28 cellular contexts compared by ENCODE assay signal in genomic region chr7:155464183-155464582, GRCh38. TPM values are rescaled to one million over a fixed set of nuclear protein-coding genes. Genes with fewer than 3 reads are reported as not detected.
DNase-seq lines count a peak whose midpoint lies in the region; ATAC-seq, FAIRE-seq and TF ChIP-seq lines count a peak whose summit lies in the region.
"Had no signal": no experiment of that assay in that cellular context is flagged by ENCODE, and none has a peak within 500 bp of the region (broad histone marks: within the 10 kb centered on the region; RNA-seq: fewer than 3 reads in every experiment).

No MANE protein-coding gene starts in this region.

- H4K5ac ChIP-seq in H1 (ENCODE audit: insufficient read length, low read depth, low read length): no peak overlapping the region

- 24% methylated on average over 6 of the region's 6 CpGs; no CpG with 5 or more reads in 1 of the 2 experiments for WGBS in H1 (ENCODE audit: extremely low coverage in 1 of 2, insufficient coverage in 1 of 2, insufficient read length in 1 of 2, insufficient replicate concordance in 2 of 2, low coverage in 1 of 2, low lambda C conversion rate in 2 of 2, missing lambda C conversion rate in 1 of 2), 2 experiments
- no CpG with 5 or more reads among the region's 6 CpGs for WGBS in neuronal stem cell (ENCODE audit: extremely low coverage in 2 of 2, insufficient read length in 2 of 2, insufficient replicate concordance in 1 of 2), 2 donors
- WGBS in endodermal cell (ENCODE audit: insufficient coverage in 1 of 2, insufficient read length in 1 of 2), 2 experiments: 22% methylated on average over 6 of the region's 6 CpGs; no CpG with 5 or more reads in 1 of the 2 experiments
- 42 to 50% methylated on average over 6 of the region's 6 CpGs for WGBS in body of pancreas, 2 donors

- H2BK120ac ChIP-seq in H1 (replicated peaks; ENCODE audit: low read depth, low read length) (no peak overlapping the region), neuronal stem cell (ENCODE audit: low read depth, low read length) (no peak overlapping the region)

- H4K91ac ChIP-seq in H1 (replicated peaks; ENCODE audit: insufficient read length, low read length): no peak overlapping the region
- no peak overlapping the region for H4K91ac ChIP-seq in neuronal stem cell (ENCODE audit: low read depth, low read length, poor library complexity)

- no peak overlapping the region for H3K56ac ChIP-seq in H1 (replicated peaks; ENCODE audit: insufficient read length, low read depth, low read length)

- peaks cover 4% of the 10 kb centered on the region; the same call in 1 of the 2 replicates for H3K23me2 ChIP-seq in H1 (ENCODE audit: low read depth, low read length)

- no peak overlapping the region for H3K27ac Mint-ChIP-seq in endodermal cell
- H3K27ac Mint-ChIP-seq: CD4-positive, alpha-beta T cell; GM23338; T-helper 17 cell had no signal

- no peak for TF ChIP-seq EP300 in H1 (IDR thresholded peaks at IDR 0.05; ENCODE audit: borderline replicate concordance in 1 of 2, low read depth in 2 of 2, low read length in 2 of 2)

- CTCF ChIA-PET in HCT116 (lab: Charles Lee): no interaction called here
- CTCF ChIA-PET in H1 (lab: Charles Lee; ENCODE audit: partially characterized antibody): no interaction called here

- TF ChIP-seq POLR2A in HCT116 (IDR thresholded peaks at IDR 0.05; ENCODE audit: borderline replicate concordance, extremely low read depth, insufficient read depth, insufficient read length): no peak
- no peak for TF ChIP-seq POLR2A in H1 (IDR thresholded peaks at IDR 0.05; ENCODE audit: control extremely low read depth in 1 of 2, low read depth in 2 of 2, low read length in 2 of 2)
- TF ChIP-seq POLR2A in body of pancreas (IDR thresholded peaks at IDR 0.05): no peak
- no peak for TF ChIP-seq POLR2A in Peyer's patch (IDR thresholded peaks at IDR 0.05)

- H2AFZ ChIP-seq in HCT116 (ENCODE audit: low read depth, low read length, poor library complexity, severe bottlenecking): no peak overlapping the region
- H2AFZ ChIP-seq in H1 (ENCODE audit: low read length): no peak overlapping the region
- no peak overlapping the region for H2AFZ ChIP-seq in neuronal stem cell (ENCODE audit: low read length)
- H2AFZ ChIP-seq: GM23338, PC-9 had no signal

- no peak for FAIRE-seq in H1 (lab: Jason Lieb, UNC)
- FAIRE-seq: D721Med, GM12891 had no signal

- H4K8ac ChIP-seq in H1 (ENCODE audit: extremely low read depth, insufficient read depth, low read length) (no peak overlapping the region), neuronal stem cell (ENCODE audit: low read depth, low read length) (no peak overlapping the region)

- no peaks in the 10 kb centered on the region for H3K36me3 ChIP-seq in HCT116 (ENCODE audit: control insufficient read depth in 1 of 2, insufficient read depth in 2 of 2, low read length in 2 of 2)
- H3K36me3 ChIP-seq in H1 (ENCODE audit: control insufficient read depth in 2 of 4, insufficient read depth in 4 of 4, low read length in 3 of 4): peaks cover 0 to 2% (median 0%) of the 10 kb centered on the region in 4 experiments; a peak in 1 of 8 replicates
- peaks cover 0 to 70% of the 10 kb centered on the region in 2 donors for H3K36me3 ChIP-seq in neuronal stem cell (replicated peaks in 1 of 2; ENCODE audit: control insufficient read depth in 2 of 2, insufficient read depth in 2 of 2, low read length in 2 of 2)
- no peaks in the 10 kb centered on the region for H3K36me3 ChIP-seq in endodermal cell (ENCODE audit: control insufficient read depth, insufficient read depth, low read length)
- H3K36me3 ChIP-seq in body of pancreas (replicated peaks in 1 of 2; ENCODE audit: insufficient read depth in 1 of 2, low read depth in 2 of 2): no peaks in the 10 kb centered on the region
- H3K36me3 ChIP-seq in Peyer's patch: no peaks in the 10 kb centered on the region
- H3K36me3 ChIP-seq: BLaER1 treated with 17β-estradiol and CSF1 and Interleukin-3, amounts not matched to agents 10 nM and 100 nM; MG63 had no signal

- H2BK12ac ChIP-seq in H1 (ENCODE audit: low read depth, low read length) (no peak overlapping the region), neuronal stem cell (ENCODE audit: low read length) (no peak overlapping the region)

- no peaks in the 10 kb centered on the region for H3K9me3 Mint-ChIP-seq in endodermal cell
- H3K9me3 Mint-ChIP-seq: CD4-positive, alpha-beta T cell had no signal

- no peak for DNase-seq in HCT116 (ENCODE audit: low read depth, low spot score)
- DNase-seq in SK-MEL-5 (ENCODE audit: low read depth, low spot score): peak; percentile 32
- DNase-seq in H1 (ENCODE audit: low read depth in 1 of 2, low spot score in 2 of 2): no peak
- DNase-seq in neuronal stem cell (ENCODE audit: low spot score): no peak
- DNase-seq in endodermal cell: no peak
- no peak for DNase-seq in EL
- DNase-seq in body of pancreas: no peak
- no peak for DNase-seq in Peyer's patch
- DNase-seq: AML-193; CD4-positive, alpha-beta T cell; GF-D8; KG1; MG63; NCI-H1417; NCI-H1694; NCI-H2029 treated with DMSO at 0.1 percent for 48 hours; NCI-H446 treated with DMSO at 0.1 percent for 48 hours; NCI-H526 treated with DMSO at 0.1 percent for 48 hours; PC-9; SHP77; T-helper 17 cell had no signal

- H3K23ac ChIP-seq in H1 (ENCODE audit: insufficient read length) (no peak overlapping the region), neuronal stem cell (ENCODE audit: low read depth, low read length, poor library complexity) (peak overlapping the region; percentile 80)

- H4K20me1 ChIP-seq in HCT116 (ENCODE audit: insufficient read depth) (no peaks in the 10 kb centered on the region), H1 (replicated peaks in 1 of 2; ENCODE audit: control insufficient read depth in 1 of 2, insufficient read depth in 2 of 2, low read length in 2 of 2) (peaks cover 27 to 44% of the 10 kb centered on the region in 2 experiments)

- intact Hi-C loops in HCT116 (cut with micrococcal nuclease): no loop called here
- intact Hi-C loops in body of pancreas (cut with DNase I): no loop called here

- RAD21 ChIA-PET in HCT116 (lab: Charles Lee; ENCODE audit: low non-redundant PET in 1 of 2, low total read pairs in 2 of 2, uncharacterized antibody in 2 of 2, unreplicated experiment in 2 of 2): no interaction called here

- H3K9me3 ChIP-seq in HCT116 (ENCODE audit: control insufficient read depth in 1 of 2, insufficient read depth in 1 of 2, low read depth in 1 of 2, low read length in 2 of 2) (no peaks in the 10 kb centered on the region), H1 (ENCODE audit: insufficient read depth in 2 of 2, low read depth in 1 of 2, low read length in 1 of 2) (no peaks in the 10 kb centered on the region), neuronal stem cell (replicated peaks in 1 of 2; ENCODE audit: control insufficient read depth in 2 of 2, insufficient read depth in 1 of 2, low read depth in 1 of 2, low read length in 2 of 2) (peaks cover 0 to 8% of the 10 kb centered on the region in 2 donors), endodermal cell (ENCODE audit: control insufficient read depth, low read length) (no peaks in the 10 kb centered on the region), body of pancreas (no peaks in the 10 kb centered on the region), Peyer's patch (no peaks in the 10 kb centered on the region)
- H3K9me3 ChIP-seq: HAP-1, MG63 had no signal

- H3K4ac ChIP-seq in H1 (replicated peaks; ENCODE audit: insufficient read length, low read depth, low read length) (no peak overlapping the region), neuronal stem cell (ENCODE audit: low read length) (no peak overlapping the region)

- in situ Hi-C loops in SK-MEL-5 (cut with HindIII; ENCODE audit: low pct_unique_long_range_greater_than_20kb, low sequenced_read_pairs): no loop called here

- ATAC-seq in HCT116 (peak; percentile 78), body of pancreas (no peak)
- ATAC-seq: GM23338, T-helper 17 cell had no signal

- peaks cover 11% of the 10 kb centered on the region for H3K4me1 Mint-ChIP-seq in endodermal cell

- no peak overlapping the region for H3K18ac ChIP-seq in H1 (ENCODE audit: extremely low read depth, low read length)
- no peak overlapping the region for H3K18ac ChIP-seq in neuronal stem cell (ENCODE audit: low read length)

- H3K4me1 ChIP-seq in HCT116 (ENCODE audit: control insufficient read depth in 1 of 2, insufficient read depth in 2 of 2, low read length in 2 of 2) (no peaks in the 10 kb centered on the region), H1 (replicated peaks in 1 of 4; ENCODE audit: control insufficient read depth in 3 of 4, insufficient read depth in 4 of 4, low read length in 3 of 4) (peaks cover 0 to 16% (median 11%) of the 10 kb centered on the region in 4 experiments; a peak in 5 of 7 replicates), neuronal stem cell (ENCODE audit: control insufficient read depth in 2 of 2, insufficient read depth in 1 of 2, low read depth in 1 of 2, low read length in 2 of 2) (peaks cover 0 to 60% of the 10 kb centered on the region in 2 donors), endodermal cell (ENCODE audit: control insufficient read depth, insufficient read depth, low read length) (peaks cover 4% of the 10 kb centered on the region), body of pancreas (peaks cover 30% of the 10 kb centered on the region), Peyer's patch (peaks cover 0 to 30% (median 5%) of the 10 kb centered on the region in 4 donors)

- no peak overlapping the region for H2BK5ac ChIP-seq in H1 (ENCODE audit: low read depth, low read length)
- no peak overlapping the region for H2BK5ac ChIP-seq in neuronal stem cell (ENCODE audit: low read length)

- POLR2A ChIA-PET in HCT116 (lab: Charles Lee): no interaction called here
- POLR2A ChIA-PET in H1 (lab: Charles Lee; ENCODE audit: partially characterized antibody): no interaction called here

- no peak overlapping the region for H3K4me3 ChIP-seq in HCT116 (replicated peaks in 1 of 2; ENCODE audit: low read depth in 1 of 2, low read length in 2 of 2)
- H3K4me3 ChIP-seq in H1 (ENCODE audit: extremely low read depth in 1 of 4, insufficient read depth in 2 of 4, low read depth in 3 of 4, low read length in 4 of 4): no peak overlapping the region
- no peak overlapping the region for H3K4me3 ChIP-seq in neuronal stem cell (ENCODE audit: low read length in 2 of 2)
- no peak overlapping the region for H3K4me3 ChIP-seq in endodermal cell (ENCODE audit: low read length)
- H3K4me3 ChIP-seq in body of pancreas: no peak overlapping the region
- H3K4me3 ChIP-seq in Peyer's patch: no peak overlapping the region
- H3K4me3 ChIP-seq: BLaER1 treated with 17β-estradiol and CSF1 and Interleukin-3, amounts not matched to agents 10 nM and 100 nM; GM23338; HAP-1; MG63; PC-9 had no signal

- H3K9ac ChIP-seq in HCT116 (ENCODE audit: low read length) (no peak overlapping the region), H1 (replicated peaks in 1 of 4; ENCODE audit: extremely low read depth in 1 of 4, low read depth in 3 of 4, low read length in 3 of 4) (no peak overlapping the region), neuronal stem cell (ENCODE audit: low read depth, low read length, poor library complexity) (no peak overlapping the region), endodermal cell (ENCODE audit: extremely low read depth, low read length, poor library complexity, severe bottlenecking) (no peak overlapping the region)
- H3K9ac ChIP-seq: BLaER1 treated with 17β-estradiol and CSF1 and Interleukin-3, amounts not matched to agents 10 nM and 100 nM had no signal

- no peak overlapping the region for H2BK20ac ChIP-seq in H1 (ENCODE audit: low read length)

- H3K27ac ChIP-seq in HCT116 (ENCODE audit: low read depth, low read length) (no peak overlapping the region), H1 (ENCODE audit: low read depth, low read length) (no peak overlapping the region), neuronal stem cell (replicated peaks; ENCODE audit: low read length) (no peak overlapping the region), endodermal cell (ENCODE audit: low read depth, low read length) (no peak overlapping the region), body of pancreas (no peak overlapping the region), Peyer's patch (no peak overlapping the region)
- H3K27ac ChIP-seq: BLaER1 treated with 17β-estradiol and CSF1 and Interleukin-3, amounts not matched to agents 10 nM and 100 nM; PC-9; RWPE1 had no signal

- peaks cover 100% of the 10 kb centered on the region for H3K27me3 Mint-ChIP-seq in endodermal cell (ENCODE audit: insufficient read depth)

- H2BK15ac ChIP-seq in H1 (ENCODE audit: low read length) (no peak overlapping the region), neuronal stem cell (ENCODE audit: low read length) (no peak overlapping the region)

- no TSS peak for BruUV-seq in HCT116 (replicated peaks; lab: Mats Ljungman, UMichigan)

- H3K36me3 Mint-ChIP-seq in endodermal cell (ENCODE audit: low read depth): no peaks in the 10 kb centered on the region

- H2AK5ac ChIP-seq in H1 (ENCODE audit: low read depth, low read length): no peak overlapping the region
- no peak overlapping the region for H2AK5ac ChIP-seq in neuronal stem cell (ENCODE audit: low read depth, low read length)

- TF ChIP-seq RAD21 in HCT116 (IDR thresholded peaks at IDR 0.05; ENCODE audit: low read depth) (no peak), H1 (IDR thresholded peaks at IDR 0.05 in 1 of 2, conservative IDR thresholded peaks at IDR 0.05 in 1 of 2; ENCODE audit: low read depth in 2 of 2, low read length in 2 of 2) (no peak)

- H3K79me2 ChIP-seq in HCT116 (ENCODE audit: insufficient read depth, low read length) (no peaks in the 10 kb centered on the region), H1 (ENCODE audit: control insufficient read depth in 1 of 2, insufficient read depth in 2 of 2, low read length in 2 of 2) (no peaks in the 10 kb centered on the region)

- no peak for TF ChIP-seq CTCF in HCT116 (IDR thresholded peaks at IDR 0.05 in 2 of 3, conservative IDR thresholded peaks at IDR 0.05 in 1 of 3; ENCODE audit: borderline replicate concordance in 1 of 3, insufficient read depth in 1 of 3, low read depth in 2 of 3, low read length in 2 of 3)
- TF ChIP-seq CTCF in H1 (IDR thresholded peaks at IDR 0.05; ENCODE audit: control extremely low read depth in 1 of 3, insufficient read depth in 1 of 3, low read depth in 1 of 3, low read length in 3 of 3): no peak
- no peak for TF ChIP-seq CTCF in endodermal cell (conservative IDR thresholded peaks at IDR 0.05)
- no peak for TF ChIP-seq CTCF in body of pancreas (IDR thresholded peaks at IDR 0.05)
- TF ChIP-seq CTCF in Peyer's patch (IDR thresholded peaks at IDR 0.05): no peak

- H3K4me2 ChIP-seq in HCT116 (ENCODE audit: low read length) (no peak overlapping the region), H1 (ENCODE audit: insufficient read depth in 1 of 2, low read depth in 2 of 2, low read length in 2 of 2) (no peak overlapping the region), neuronal stem cell (ENCODE audit: insufficient read depth, low read length, poor library complexity, severe bottlenecking) (no peak overlapping the region)
- H3K4me2 ChIP-seq: BLaER1 treated with 17β-estradiol and CSF1 and Interleukin-3, amounts not matched to agents 10 nM and 100 nM; PC-9 had no signal

- H3K14ac ChIP-seq in H1 (ENCODE audit: insufficient read length) (no peak overlapping the region), neuronal stem cell (ENCODE audit: low read length) (no peak overlapping the region)

- H3K79me1 ChIP-seq in H1 (ENCODE audit: low read depth, low read length) (no peaks in the 10 kb centered on the region), neuronal stem cell (ENCODE audit: low read depth, low read length) (no peaks in the 10 kb centered on the region)

- no peak overlapping the region for H3K4me3 Mint-ChIP-seq in endodermal cell
- H3K4me3 Mint-ChIP-seq: CD4-positive, alpha-beta T cell; GM23338; T-helper 17 cell had no signal

- H3K27me3 ChIP-seq in HCT116 (ENCODE audit: insufficient read depth, low read length): no peaks in the 10 kb centered on the region
- H3K27me3 ChIP-seq in H1 (replicated peaks in 1 of 4; ENCODE audit: control insufficient read depth in 3 of 4, extremely low read depth in 1 of 4, insufficient read depth in 3 of 4, low read length in 3 of 4): peaks cover 94 to 100% (median 98%) of the 10 kb centered on the region in 4 experiments
- H3K27me3 ChIP-seq in neuronal stem cell (ENCODE audit: control insufficient read depth in 3 of 3, insufficient read depth in 3 of 3, low read depth in 1 of 3, low read length in 3 of 3): peaks cover 0 to 94% (median 73%) of the 10 kb centered on the region in 3 experiments
- H3K27me3 ChIP-seq in endodermal cell (ENCODE audit: control insufficient read depth, insufficient read depth, low read length, poor library complexity, severe bottlenecking): peaks cover 100% of the 10 kb centered on the region
- H3K27me3 ChIP-seq in body of pancreas: peaks cover 0 to 65% of the 10 kb centered on the region in 2 donors
- peaks cover 0 to 90% of the 10 kb centered on the region in 2 donors for H3K27me3 ChIP-seq in Peyer's patch
- H3K27me3 ChIP-seq: MG63 had no signal

- H3K9me2 ChIP-seq in HCT116 (ENCODE audit: insufficient read depth): no peaks in the 10 kb centered on the region

RNA-seq across cellular contexts. Expression of gene EN2, which starts 6.3 kb away (rescaled TPM):
- total RNA-seq in HCT116 (2021; ENCODE audit: unreplicated experiment) (0.32 TPM), endodermal cell (not detected), body of pancreas (not detected), Peyer's patch (not detected)
- 0.11 and 0.16 TPM in 2 replicates for polyA plus RNA-seq in HCT116 (2012)
- 2.2 and 3.0 TPM in 2 replicates for total RNA-seq in SK-MEL-5 (2014; rRNA removed; shearing (Covaris generic))
- polyA plus RNA-seq in SK-MEL-5 (2015; cell fraction: cytosol; rRNA removed): 15.9 and 17.2 TPM in 2 replicates
- 1.2 and 5.0 TPM in 2 replicates for polyA plus RNA-seq in SK-MEL-5 (2015; cell fraction: nucleus; rRNA removed)
- not detected in 2 replicates for total RNA-seq in H1 (2021; fragmentation: NEBNext Ultra II Directional; extraction: Animal tissue kit (Norgen Biotek cat#: 25700))
- polyA plus RNA-seq in H1 (2011; rRNA removed): 0.03 TPM in 1 of 2 replicates, not detected in the other
- polyA plus RNA-seq in H1 (2011; cell fraction: cytosol; rRNA removed): not detected
- not detected for polyA plus RNA-seq in H1 (2011; cell fraction: nucleus; rRNA removed)
- polyA plus RNA-seq in H1 (2012, experiment 1 of 2): 0.04 TPM in 1 of 4 replicates, not detected in the others
- polyA plus RNA-seq in H1 (2012, experiment 2 of 2): not detected
- polyA plus RNA-seq in H1 (2013, experiment 1 of 2): not detected
- not detected for polyA plus RNA-seq in H1 (2013, experiment 2 of 2)
- polyA minus RNA-seq in H1 (2011; rRNA and poly(A)+ RNA removed): not detected in 2 replicates
- polyA minus RNA-seq in H1 (2011; cell fraction: cytosol; rRNA and poly(A)+ RNA removed): not detected
- not detected for polyA minus RNA-seq in H1 (2011; cell fraction: nucleus; rRNA and poly(A)+ RNA removed)
- polyA plus RNA-seq in neuronal stem cell (2013, experiment 1 of 2): not detected
- polyA plus RNA-seq in neuronal stem cell (2013, experiment 2 of 2): not detected
- polyA plus RNA-seq in endodermal cell (2013, experiment 1 of 2): 16.1 TPM
- polyA plus RNA-seq in endodermal cell (2013, experiment 2 of 2): 19.3 TPM
- total RNA-seq: CD4-positive, alpha-beta T cell; GM23338; HT-29; PC-9; T-helper 17 cell had no signal
- polyA plus RNA-seq: GM23338 had no signal
